In genomic region chr6:31861919-31862343, GRCh38 we compare ENCODE assay signal across 8 cellular contexts.
A peak's percentile ranks its signal among the peaks of the same experiment; 100 is the strongest.
DNase-seq lines count a peak whose midpoint lies in the region; ATAC-seq and TF ChIP-seq lines count a peak whose summit lies in the region.

No MANE protein-coding gene starts in this region.

- H3K36me3 ChIP-seq in BLaER1 (peaks cover 27% of the 10 kb centered on the region), MM.1S (replicated peaks; ENCODE audit: insufficient read depth, low read length) (no peaks in the 10 kb centered on the region)
- H3K36me3 ChIP-seq in effector memory CD4-positive, alpha-beta T cell (ENCODE audit: control insufficient read depth, insufficient read depth, low read length): peaks cover 17% of the 10 kb centered on the region

- peak overlapping the region; percentile 79 for H3K4me3 ChIP-seq in BLaER1
- peak overlapping the region; percentile 84 for H3K4me3 ChIP-seq in MM.1S (ENCODE audit: low read length)
- peak overlapping the region; percentile 78 for H3K4me3 ChIP-seq in effector memory CD4-positive, alpha-beta T cell (ENCODE audit: insufficient read depth, low read depth, low read length, poor library complexity, severe bottlenecking)

- peaks cover 11% of the 10 kb centered on the region for H3K4me1 Mint-ChIP-seq in nephron

- TF ChIP-seq CTCF in MM.1S (IDR thresholded peaks at IDR 0.05; ENCODE audit: low read length) (no peak), nephron (IDR thresholded peaks at IDR 0.05; ENCODE audit: unreplicated experiment in 3 of 3) (no peak)

- H3K9me2 ChIP-seq in MM.1S (replicated peaks; ENCODE audit: insufficient read depth, low read length): no peaks in the 10 kb centered on the region

- peak overlapping the region; percentile 87 to 99 (median 96) for H3K4me3 Mint-ChIP-seq in nephron

- no peak overlapping the region for H3K27ac Mint-ChIP-seq in nephron

- H3K27me3 Mint-ChIP-seq in nephron (ENCODE audit: low read depth): no peaks in the 10 kb centered on the region

- peaks cover 36% of the 10 kb centered on the region for H3K4me1 ChIP-seq in BLaER1
- H3K4me1 ChIP-seq in MM.1S (ENCODE audit: low read length): peaks cover 5% of the 10 kb centered on the region
- H3K4me1 ChIP-seq in effector memory CD4-positive, alpha-beta T cell (ENCODE audit: control insufficient read depth, insufficient read depth, low read length, poor library complexity, severe bottlenecking): peaks cover 16% of the 10 kb centered on the region

- peaks cover 12% of the 10 kb centered on the region for H3K79me2 ChIP-seq in MM.1S (ENCODE audit: low read length)

- H3K9ac ChIP-seq in BLaER1 (peak overlapping the region; percentile 82), MM.1S (ENCODE audit: low read length) (peak overlapping the region; percentile 78)

- peak overlapping the region; percentile 99 for H3K4me2 ChIP-seq in BLaER1
- H3K4me2 ChIP-seq in MM.1S (ENCODE audit: low read depth, low read length): peak overlapping the region; percentile 98

- H3K9me3 ChIP-seq in BLaER1: no peaks in the 10 kb centered on the region
- H3K9me3 ChIP-seq in MM.1S (replicated peaks; ENCODE audit: insufficient read depth, low read length): no peaks in the 10 kb centered on the region
- H3K9me3 ChIP-seq in effector memory CD4-positive, alpha-beta T cell (ENCODE audit: control insufficient read depth, low read length): no peaks in the 10 kb centered on the region

- H3F3A ChIP-seq in MM.1S (ENCODE audit: insufficient read depth, low read length): peaks cover 11% of the 10 kb centered on the region

- peak overlapping the region; percentile 63 for H2AFZ ChIP-seq in MM.1S (ENCODE audit: low read length)

- ATAC-seq in HG02870 (IDR thresholded peaks at IDR 0.05; ENCODE audit: unreplicated experiment): no peak

- no peaks in the 10 kb centered on the region for H3K9me3 Mint-ChIP-seq in nephron

- no peaks in the 10 kb centered on the region for H4K20me1 ChIP-seq in BLaER1
- H4K20me1 ChIP-seq in MM.1S (ENCODE audit: insufficient read depth, low read length): no peaks in the 10 kb centered on the region

- H3K27me3 ChIP-seq in BLaER1 (no peaks in the 10 kb centered on the region), MM.1S (replicated peaks; ENCODE audit: insufficient read depth, low read length) (no peaks in the 10 kb centered on the region)
- H3K27me3 ChIP-seq in effector memory CD4-positive, alpha-beta T cell (replicated peaks; ENCODE audit: control insufficient read depth, insufficient read depth, low read length, poor library complexity, severe bottlenecking): no peaks in the 10 kb centered on the region

- H3K27ac ChIP-seq in BLaER1 (peak overlapping the region; percentile 72), MM.1S (ENCODE audit: low read length) (no peak overlapping the region)
- peak overlapping the region; percentile 89 for H3K27ac ChIP-seq in effector memory CD4-positive, alpha-beta T cell (ENCODE audit: insufficient read depth, low read length, poor library complexity, severe bottlenecking)

- no peak for DNase-seq in MM.1S
- DNase-seq in effector memory CD4-positive, alpha-beta T cell: no peak
- DNase-seq in iPS-NIHi7 (ENCODE audit: extremely low spot score): no peak
- no peak for DNase-seq in stimulated activated CD8-positive, alpha-beta memory T cell treated with anti-CD3 and anti-CD28 coated beads, Interleukin-4, amount 100 ng/mL, for 48 hours
- no peak for DNase-seq in midbrain (lab: John Stamatoyannopoulos, UW)

- peaks cover 25% of the 10 kb centered on the region for H3K36me3 Mint-ChIP-seq in nephron (ENCODE audit: low read depth)
